ENCODE assay signal across 19 cellular contexts in genomic region chr5:10202089-10202753, GRCh38. TPM values are rescaled to one million over a fixed set of nuclear protein-coding genes. Genes with fewer than 3 reads are reported as not detected.
A peak's percentile ranks its signal among the peaks of the same experiment; 100 is the strongest.
DNase-seq lines count a peak whose midpoint lies in the region; FAIRE-seq and TF ChIP-seq lines count a peak whose summit lies in the region.
"Had no signal": no experiment of that assay in that cellular context is flagged by ENCODE, and none has a peak within 500 bp of the region (broad histone marks: within the 10 kb centered on the region; RNA-seq: fewer than 3 reads in every experiment).

No MANE protein-coding gene starts in this region.

- no peak for TF ChIP-seq CTCF in endodermal cell (conservative IDR thresholded peaks at IDR 0.05)
- no peak for TF ChIP-seq CTCF in dorsolateral prefrontal cortex (IDR thresholded peaks at IDR 0.05 in 54 of 56, conservative IDR thresholded peaks at IDR 0.05 in 2 of 56; ENCODE audit: low read depth in 1 of 56, partially characterized antibody in 56 of 56)

- FAIRE-seq in HTR-8/SVneo (lab: Jason Lieb, UNC), result peak; percentile 23
- FAIRE-seq: GM12878 had no signal

- peaks cover 19% of the 10 kb centered on the region for H3K9me3 Mint-ChIP-seq in endodermal cell

- H3K36me3 Mint-ChIP-seq in endodermal cell (ENCODE audit: low read depth), result peaks cover 8% of the 10 kb centered on the region

- DNase-seq in D341Med (ENCODE audit: low spot score) (peak; percentile 55), HTR-8/SVneo (ENCODE audit: insufficient read length, low spot score) (no peak), NCI-H69 (lab: John Stamatoyannopoulos, UW) (peak; percentile 48), endodermal cell (no peak), SK-N-DZ (ENCODE audit: low spot score) (no peak), dorsolateral prefrontal cortex (no peak), erythroblast (lab: John Stamatoyannopoulos, UW) (no peak), AG20443 (ENCODE audit: low spot score) (no peak)
- DNase-seq: CD8-positive, alpha-beta memory T cell; DND-41; GOT3; NCI-H1694; NCI-H2081; PC-9; RPMI8226; SW 1271 had no signal

- H3K27ac ChIP-seq in endodermal cell (ENCODE audit: low read depth, low read length) (no peak overlapping the region), dorsolateral prefrontal cortex (no peak overlapping the region)
- H3K27ac ChIP-seq: C4-2B, PC-9, SK-N-MC had no signal

- H3K9ac ChIP-seq in endodermal cell (ENCODE audit: extremely low read depth, low read length, poor library complexity, severe bottlenecking), result no peak overlapping the region

- H3K4me1 Mint-ChIP-seq in endodermal cell, result peaks cover 17% of the 10 kb centered on the region
- H3K4me1 Mint-ChIP-seq: CD8-positive, alpha-beta memory T cell had no signal

- intact Hi-C loops in dorsolateral prefrontal cortex (cut with DNase I), result no loop called here

- no peak for TF ChIP-seq POLR2A in erythroblast (IDR thresholded peaks at IDR 0.05; ENCODE audit: low read length)

- H3K4me1 ChIP-seq in endodermal cell (ENCODE audit: control insufficient read depth, insufficient read depth, low read length), result peaks cover 3% of the 10 kb centered on the region

- WGBS in endodermal cell (ENCODE audit: insufficient coverage in 1 of 2, insufficient read length in 1 of 2), 2 experiments, result 73 to 75% methylated on average over 2 of the region's 2 CpGs

- H3K27me3 ChIP-seq in endodermal cell (ENCODE audit: control insufficient read depth, insufficient read depth, low read length, poor library complexity, severe bottlenecking) (no peaks in the 10 kb centered on the region), dorsolateral prefrontal cortex (no peaks in the 10 kb centered on the region)

- H3K36me3 ChIP-seq in endodermal cell (ENCODE audit: control insufficient read depth, insufficient read depth, low read length), result no peaks in the 10 kb centered on the region

- no peak overlapping the region for H3K4me3 Mint-ChIP-seq in endodermal cell
- H3K4me3 Mint-ChIP-seq: CD8-positive, alpha-beta memory T cell had no signal

- H3K4me3 ChIP-seq in endodermal cell (ENCODE audit: low read length), result no peak overlapping the region
- no peak overlapping the region for H3K4me3 ChIP-seq in dorsolateral prefrontal cortex
- H3K4me3 ChIP-seq: GM12878, PC-9, SK-N-MC had no signal

- H3K9me3 ChIP-seq in endodermal cell (ENCODE audit: control insufficient read depth, low read length), result peaks cover 14% of the 10 kb centered on the region

- no peaks in the 10 kb centered on the region for H3K27me3 Mint-ChIP-seq in endodermal cell (ENCODE audit: insufficient read depth)
- H3K27me3 Mint-ChIP-seq: CD8-positive, alpha-beta memory T cell had no signal

- peak overlapping the region; percentile 13 for H3K27ac Mint-ChIP-seq in endodermal cell
- H3K27ac Mint-ChIP-seq: CD8-positive, alpha-beta memory T cell had no signal

RNA-seq across cellular contexts. Expression of gene ATPSCKMT, which starts 47.5 kb away (rescaled TPM):
- total RNA-seq in endodermal cell, result 10 to 100 TPM; 19.2 to 27.7 TPM
- polyA plus RNA-seq in endodermal cell (2013, experiment 1 of 2), result 14.0 TPM
- polyA plus RNA-seq in endodermal cell (2013, experiment 2 of 2), result 14.8 TPM
- 38.4 and 40.3 TPM in 2 replicates for polyA plus RNA-seq in SK-N-DZ (2014; cell fraction: cytosol; rRNA removed)
- polyA plus RNA-seq in SK-N-DZ (2014; cell fraction: nucleus; rRNA removed), result 24.7 and 26.5 TPM in 2 replicates
- total RNA-seq in dorsolateral prefrontal cortex, result 10 to 100 TPM; 16.3 to 80.8 (median 33.6) TPM

RNA-seq across cellular contexts. Expression of gene CCT5, which starts 47.9 kb away (rescaled TPM):
- 100 to 1,000 TPM; 316 to 356 TPM for total RNA-seq in endodermal cell
- polyA plus RNA-seq in endodermal cell (2013, experiment 1 of 2), result 335 TPM
- polyA plus RNA-seq in endodermal cell (2013, experiment 2 of 2), result 321 TPM
- polyA plus RNA-seq in SK-N-DZ (2014; cell fraction: cytosol; rRNA removed), result 610 and 847 TPM in 2 replicates
- polyA plus RNA-seq in SK-N-DZ (2014; cell fraction: nucleus; rRNA removed), result 349 and 654 TPM in 2 replicates
- total RNA-seq in dorsolateral prefrontal cortex, result 100 to 1,000 TPM in 44 of 120 experiments, 10 to 100 TPM in 76; 51.3 to 143 (median 92.4) TPM

Comparison
In these comparisons a context has a peak if more than half of its experiments do, and no peak if none do; other contexts are left out.
1. DNase-seq: peak in D341Med (single experiment) and NCI-H69 (single experiment); none in HTR-8/SVneo (single experiment), endodermal cell (single experiment), SK-N-DZ (single experiment), dorsolateral prefrontal cortex (0 of 10), erythroblast (0 of 2) and AG20443 (single experiment).